ENCODE assay signal across 1 cellular context in the genomic region with DNA sequence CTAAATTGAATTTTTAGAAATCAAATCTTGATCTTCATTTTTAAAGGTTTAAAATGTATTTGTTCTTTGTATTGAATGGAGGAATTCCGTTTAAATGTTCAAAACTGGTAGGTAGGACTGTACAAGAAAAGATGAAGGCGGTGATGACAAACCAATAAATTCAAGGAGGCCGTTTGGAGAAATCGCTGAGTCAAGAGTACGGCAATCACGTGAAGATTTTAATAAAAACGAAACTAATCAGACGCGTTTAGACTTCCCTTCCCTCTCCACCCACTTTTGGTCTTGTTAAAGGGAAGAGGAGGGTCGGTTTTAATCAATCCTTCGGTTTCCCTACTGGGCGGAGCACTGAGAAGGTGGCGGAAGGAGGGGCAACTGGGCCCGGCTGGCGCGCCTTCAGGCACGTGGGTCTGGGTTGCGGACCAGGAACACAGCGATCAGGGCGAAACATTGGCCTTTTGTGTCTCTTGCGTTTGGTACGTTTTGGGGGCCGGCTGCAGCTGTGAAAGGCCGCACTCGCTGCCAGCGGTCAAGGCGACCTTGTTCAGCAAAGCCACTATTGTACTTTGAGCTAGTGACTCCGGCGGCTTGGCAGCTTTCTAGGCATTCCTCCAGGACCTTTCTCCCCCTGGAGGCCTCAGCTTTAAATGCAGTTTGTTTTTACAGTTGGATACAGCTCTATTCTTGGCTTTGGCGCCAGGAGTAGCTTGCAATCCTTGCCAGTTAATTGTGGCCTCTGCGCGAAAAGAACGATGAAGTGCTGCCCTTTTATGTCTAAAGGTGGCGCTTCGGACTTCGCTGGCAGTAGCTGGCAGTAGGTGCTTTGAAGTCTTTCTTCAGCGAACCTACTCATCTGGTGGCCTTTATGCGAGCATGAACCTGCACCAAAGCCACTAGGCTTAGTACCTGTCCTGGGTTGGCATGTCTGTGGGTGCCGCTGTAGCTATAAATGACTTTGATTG.
A peak's percentile ranks its signal among the peaks of the same experiment; 100 is the strongest.
TF ChIP-seq lines count a peak whose summit lies in the region.

No MANE protein-coding gene starts in this region.

TF ChIP-seq in HepG2, 621 proteins besides CTCF, POLR2A, EP300 and RAD21 (continues in another document):
- peak; percentile 80 for TF ChIP-seq RARA (CRISPR knock-in tag; IDR thresholded peaks at IDR 0.05)
- peak; percentile 61; the same call in 1 of the 2 replicates for TF ChIP-seq ZBTB7B (CRISPR knock-in tag; IDR thresholded peaks at IDR 0.05)
- TF ChIP-seq ZNF354B (CRISPR knock-in tag; IDR thresholded peaks at IDR 0.05), result no peak
- peak; percentile 58 for TF ChIP-seq ISL2 (CRISPR knock-in tag; IDR thresholded peaks at IDR 0.05)
- TF ChIP-seq SALL2 (CRISPR knock-in tag; IDR thresholded peaks at IDR 0.05), result 0 out of 2 replicates have a peak, but pooled peaks have one; percentile 36
- TF ChIP-seq ZNF598 (CRISPR knock-in tag; IDR thresholded peaks at IDR 0.05; ENCODE audit: borderline replicate concordance), result no peak
- 0 out of 2 replicates have a peak, but pooled peaks have one; percentile 38 for TF ChIP-seq ZNF431 (CRISPR knock-in tag; IDR thresholded peaks at IDR 0.05; ENCODE audit: borderline replicate concordance, low read depth)
- TF ChIP-seq, protein P1, sequence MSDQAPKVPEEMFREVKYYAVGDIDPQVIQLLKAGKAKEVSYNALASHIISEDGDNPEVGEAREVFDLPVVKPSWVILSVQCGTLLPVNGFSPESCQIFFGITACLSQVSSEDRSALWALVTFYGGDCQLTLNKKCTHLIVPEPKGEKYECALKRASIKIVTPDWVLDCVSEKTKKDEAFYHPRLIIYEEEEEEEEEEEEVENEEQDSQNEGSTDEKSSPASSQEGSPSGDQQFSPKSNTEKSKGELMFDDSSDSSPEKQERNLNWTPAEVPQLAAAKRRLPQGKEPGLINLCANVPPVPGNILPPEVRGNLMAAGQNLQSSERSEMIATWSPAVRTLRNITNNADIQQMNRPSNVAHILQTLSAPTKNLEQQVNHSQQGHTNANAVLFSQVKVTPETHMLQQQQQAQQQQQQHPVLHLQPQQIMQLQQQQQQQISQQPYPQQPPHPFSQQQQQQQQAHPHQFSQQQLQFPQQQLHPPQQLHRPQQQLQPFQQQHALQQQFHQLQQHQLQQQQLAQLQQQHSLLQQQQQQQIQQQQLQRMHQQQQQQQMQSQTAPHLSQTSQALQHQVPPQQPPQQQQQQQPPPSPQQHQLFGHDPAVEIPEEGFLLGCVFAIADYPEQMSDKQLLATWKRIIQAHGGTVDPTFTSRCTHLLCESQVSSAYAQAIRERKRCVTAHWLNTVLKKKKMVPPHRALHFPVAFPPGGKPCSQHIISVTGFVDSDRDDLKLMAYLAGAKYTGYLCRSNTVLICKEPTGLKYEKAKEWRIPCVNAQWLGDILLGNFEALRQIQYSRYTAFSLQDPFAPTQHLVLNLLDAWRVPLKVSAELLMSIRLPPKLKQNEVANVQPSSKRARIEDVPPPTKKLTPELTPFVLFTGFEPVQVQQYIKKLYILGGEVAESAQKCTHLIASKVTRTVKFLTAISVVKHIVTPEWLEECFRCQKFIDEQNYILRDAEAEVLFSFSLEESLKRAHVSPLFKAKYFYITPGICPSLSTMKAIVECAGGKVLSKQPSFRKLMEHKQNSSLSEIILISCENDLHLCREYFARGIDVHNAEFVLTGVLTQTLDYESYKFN (CRISPR knock-in tag; conservative IDR thresholded peaks at IDR 0.05), result peak; percentile 67
- TF ChIP-seq SAFB2 (CRISPR knock-in tag; IDR thresholded peaks at IDR 0.05; ENCODE audit: borderline replicate concordance, low read depth), result peak; percentile 37; the same call in 1 of the 2 replicates
- TF ChIP-seq, protein P2, sequence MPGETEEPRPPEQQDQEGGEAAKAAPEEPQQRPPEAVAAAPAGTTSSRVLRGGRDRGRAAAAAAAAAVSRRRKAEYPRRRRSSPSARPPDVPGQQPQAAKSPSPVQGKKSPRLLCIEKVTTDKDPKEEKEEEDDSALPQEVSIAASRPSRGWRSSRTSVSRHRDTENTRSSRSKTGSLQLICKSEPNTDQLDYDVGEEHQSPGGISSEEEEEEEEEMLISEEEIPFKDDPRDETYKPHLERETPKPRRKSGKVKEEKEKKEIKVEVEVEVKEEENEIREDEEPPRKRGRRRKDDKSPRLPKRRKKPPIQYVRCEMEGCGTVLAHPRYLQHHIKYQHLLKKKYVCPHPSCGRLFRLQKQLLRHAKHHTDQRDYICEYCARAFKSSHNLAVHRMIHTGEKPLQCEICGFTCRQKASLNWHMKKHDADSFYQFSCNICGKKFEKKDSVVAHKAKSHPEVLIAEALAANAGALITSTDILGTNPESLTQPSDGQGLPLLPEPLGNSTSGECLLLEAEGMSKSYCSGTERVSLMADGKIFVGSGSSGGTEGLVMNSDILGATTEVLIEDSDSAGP (CRISPR knock-in tag; IDR thresholded peaks at IDR 0.05; ENCODE audit: borderline replicate concordance), result peak; percentile 48; the same call in 1 of the 2 replicates
- TF ChIP-seq REPIN1 (CRISPR knock-in tag; IDR thresholded peaks at IDR 0.05; ENCODE audit: borderline replicate concordance, low read depth), result peak; percentile 73; the same call in 1 of the 2 replicates
- TF ChIP-seq MED1 (CRISPR knock-in tag; IDR thresholded peaks at IDR 0.05), result peak; percentile 64
- TF ChIP-seq, protein P3, sequence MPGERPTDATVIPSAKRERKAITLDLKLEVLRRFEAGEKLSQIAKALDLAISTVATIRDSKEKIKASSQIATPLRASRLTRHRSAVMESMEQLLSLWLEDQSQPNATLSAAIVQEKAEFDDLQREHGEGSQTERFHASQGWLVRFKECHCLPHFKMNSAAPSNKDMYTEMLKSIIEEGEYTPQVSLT (CRISPR knock-in tag; IDR thresholded peaks at IDR 0.05; ENCODE audit: borderline replicate concordance, low read depth), result no peak
- no peak for TF ChIP-seq FIP1L1 (IDR thresholded peaks at IDR 0.05; ENCODE audit: borderline replicate concordance, insufficient read depth, low read depth, low read length)
- no peak for TF ChIP-seq NFIB (CRISPR knock-in tag; IDR thresholded peaks at IDR 0.05; ENCODE audit: borderline replicate concordance)
- TF ChIP-seq GPN1 (CRISPR knock-in tag; IDR thresholded peaks at IDR 0.05; ENCODE audit: borderline replicate concordance), result no peak
- TF ChIP-seq TBX2 (CRISPR knock-in tag; IDR thresholded peaks at IDR 0.05; ENCODE audit: borderline replicate concordance), result peak; percentile 90; the same call in 1 of the 2 replicates
- TF ChIP-seq HOXA7 (CRISPR knock-in tag; IDR thresholded peaks at IDR 0.05), result no peak
- TF ChIP-seq TEAD2 (CRISPR knock-in tag; IDR thresholded peaks at IDR 0.05), result no peak
- TF ChIP-seq, protein P4, sequence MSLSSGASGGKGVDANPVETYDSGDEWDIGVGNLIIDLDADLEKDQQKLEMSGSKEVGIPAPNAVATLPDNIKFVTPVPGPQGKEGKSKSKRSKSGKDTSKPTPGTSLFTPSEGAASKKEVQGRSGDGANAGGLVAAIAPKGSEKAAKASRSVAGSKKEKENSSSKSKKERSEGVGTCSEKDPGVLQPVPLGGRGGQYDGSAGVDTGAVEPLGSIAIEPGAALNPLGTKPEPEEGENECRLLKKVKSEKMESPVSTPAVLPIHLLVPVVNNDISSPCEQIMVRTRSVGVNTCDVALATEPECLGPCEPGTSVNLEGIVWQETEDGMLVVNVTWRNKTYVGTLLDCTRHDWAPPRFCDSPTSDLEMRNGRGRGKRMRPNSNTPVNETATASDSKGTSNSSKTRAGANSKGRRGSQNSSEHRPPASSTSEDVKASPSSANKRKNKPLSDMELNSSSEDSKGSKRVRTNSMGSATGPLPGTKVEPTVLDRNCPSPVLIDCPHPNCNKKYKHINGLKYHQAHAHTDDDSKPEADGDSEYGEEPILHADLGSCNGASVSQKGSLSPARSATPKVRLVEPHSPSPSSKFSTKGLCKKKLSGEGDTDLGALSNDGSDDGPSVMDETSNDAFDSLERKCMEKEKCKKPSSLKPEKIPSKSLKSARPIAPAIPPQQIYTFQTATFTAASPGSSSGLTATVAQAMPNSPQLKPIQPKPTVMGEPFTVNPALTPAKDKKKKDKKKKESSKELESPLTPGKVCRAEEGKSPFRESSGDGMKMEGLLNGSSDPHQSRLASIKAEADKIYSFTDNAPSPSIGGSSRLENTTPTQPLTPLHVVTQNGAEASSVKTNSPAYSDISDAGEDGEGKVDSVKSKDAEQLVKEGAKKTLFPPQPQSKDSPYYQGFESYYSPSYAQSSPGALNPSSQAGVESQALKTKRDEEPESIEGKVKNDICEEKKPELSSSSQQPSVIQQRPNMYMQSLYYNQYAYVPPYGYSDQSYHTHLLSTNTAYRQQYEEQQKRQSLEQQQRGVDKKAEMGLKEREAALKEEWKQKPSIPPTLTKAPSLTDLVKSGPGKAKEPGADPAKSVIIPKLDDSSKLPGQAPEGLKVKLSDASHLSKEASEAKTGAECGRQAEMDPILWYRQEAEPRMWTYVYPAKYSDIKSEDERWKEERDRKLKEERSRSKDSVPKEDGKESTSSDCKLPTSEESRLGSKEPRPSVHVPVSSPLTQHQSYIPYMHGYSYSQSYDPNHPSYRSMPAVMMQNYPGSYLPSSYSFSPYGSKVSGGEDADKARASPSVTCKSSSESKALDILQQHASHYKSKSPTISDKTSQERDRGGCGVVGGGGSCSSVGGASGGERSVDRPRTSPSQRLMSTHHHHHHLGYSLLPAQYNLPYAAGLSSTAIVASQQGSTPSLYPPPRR (CRISPR knock-in tag; IDR thresholded peaks at IDR 0.05; ENCODE audit: borderline replicate concordance), result no peak; the same call in 1 of the 2 replicates
- no peak for TF ChIP-seq ZNF44 (CRISPR knock-in tag; IDR thresholded peaks at IDR 0.05)
- TF ChIP-seq HDAC1 (CRISPR knock-in tag; IDR thresholded peaks at IDR 0.05), result peak; percentile 65
- 0 out of 2 replicates have a peak, but pooled peaks have one; percentile 48 for TF ChIP-seq GZF1 (CRISPR knock-in tag; IDR thresholded peaks at IDR 0.05)
- TF ChIP-seq SCMH1 (CRISPR knock-in tag; IDR thresholded peaks at IDR 0.05; ENCODE audit: borderline replicate concordance), result no peak
- TF ChIP-seq SALL1 (CRISPR knock-in tag; IDR thresholded peaks at IDR 0.05), result peak; percentile 79
- TF ChIP-seq ZNF143 (CRISPR knock-in tag; IDR thresholded peaks at IDR 0.05), result no peak
- peak; percentile 58 for TF ChIP-seq RBFOX2 (IDR thresholded peaks at IDR 0.05; ENCODE audit: low read depth, low read length)
- TF ChIP-seq TARDBP (CRISPR knock-in tag; IDR thresholded peaks at IDR 0.05), result peak; percentile 56; the same call in 1 of the 2 replicates
- TF ChIP-seq ZNF121 (CRISPR knock-in tag; IDR thresholded peaks at IDR 0.05), result 0 out of 2 replicates have a peak, but pooled peaks have one; percentile 42
- TF ChIP-seq, protein P5, sequence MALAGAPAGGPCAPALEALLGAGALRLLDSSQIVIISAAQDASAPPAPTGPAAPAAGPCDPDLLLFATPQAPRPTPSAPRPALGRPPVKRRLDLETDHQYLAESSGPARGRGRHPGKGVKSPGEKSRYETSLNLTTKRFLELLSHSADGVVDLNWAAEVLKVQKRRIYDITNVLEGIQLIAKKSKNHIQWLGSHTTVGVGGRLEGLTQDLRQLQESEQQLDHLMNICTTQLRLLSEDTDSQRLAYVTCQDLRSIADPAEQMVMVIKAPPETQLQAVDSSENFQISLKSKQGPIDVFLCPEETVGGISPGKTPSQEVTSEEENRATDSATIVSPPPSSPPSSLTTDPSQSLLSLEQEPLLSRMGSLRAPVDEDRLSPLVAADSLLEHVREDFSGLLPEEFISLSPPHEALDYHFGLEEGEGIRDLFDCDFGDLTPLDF (CRISPR knock-in tag; IDR thresholded peaks at IDR 0.05), result 0 out of 2 replicates have a peak, but pooled peaks have one; percentile 16
- peak; percentile 70 for TF ChIP-seq ELF3 (CRISPR knock-in tag; IDR thresholded peaks at IDR 0.05)
- 0 out of 4 replicates have a peak, but pooled peaks of 1 of the 2 experiments have one; percentile 17 for TF ChIP-seq KLF16 (CRISPR knock-in tag; IDR thresholded peaks at IDR 0.05)
- TF ChIP-seq, protein P6, sequence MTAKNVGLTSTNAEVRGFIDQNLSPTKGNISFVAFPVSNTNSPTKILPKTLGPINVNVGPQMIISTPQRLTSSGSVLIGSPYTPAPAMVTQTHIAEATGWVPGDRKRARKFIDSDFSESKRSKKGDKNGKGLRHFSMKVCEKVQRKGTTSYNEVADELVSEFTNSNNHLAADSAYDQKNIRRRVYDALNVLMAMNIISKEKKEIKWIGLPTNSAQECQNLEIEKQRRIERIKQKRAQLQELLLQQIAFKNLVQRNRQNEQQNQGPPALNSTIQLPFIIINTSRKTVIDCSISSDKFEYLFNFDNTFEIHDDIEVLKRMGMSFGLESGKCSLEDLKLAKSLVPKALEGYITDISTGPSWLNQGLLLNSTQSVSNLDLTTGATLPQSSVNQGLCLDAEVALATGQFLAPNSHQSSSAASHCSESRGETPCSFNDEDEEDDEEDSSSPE (CRISPR knock-in tag; IDR thresholded peaks at IDR 0.05), result peak; percentile 48; the same call in 1 of the 2 replicates
- TF ChIP-seq, protein P7, sequence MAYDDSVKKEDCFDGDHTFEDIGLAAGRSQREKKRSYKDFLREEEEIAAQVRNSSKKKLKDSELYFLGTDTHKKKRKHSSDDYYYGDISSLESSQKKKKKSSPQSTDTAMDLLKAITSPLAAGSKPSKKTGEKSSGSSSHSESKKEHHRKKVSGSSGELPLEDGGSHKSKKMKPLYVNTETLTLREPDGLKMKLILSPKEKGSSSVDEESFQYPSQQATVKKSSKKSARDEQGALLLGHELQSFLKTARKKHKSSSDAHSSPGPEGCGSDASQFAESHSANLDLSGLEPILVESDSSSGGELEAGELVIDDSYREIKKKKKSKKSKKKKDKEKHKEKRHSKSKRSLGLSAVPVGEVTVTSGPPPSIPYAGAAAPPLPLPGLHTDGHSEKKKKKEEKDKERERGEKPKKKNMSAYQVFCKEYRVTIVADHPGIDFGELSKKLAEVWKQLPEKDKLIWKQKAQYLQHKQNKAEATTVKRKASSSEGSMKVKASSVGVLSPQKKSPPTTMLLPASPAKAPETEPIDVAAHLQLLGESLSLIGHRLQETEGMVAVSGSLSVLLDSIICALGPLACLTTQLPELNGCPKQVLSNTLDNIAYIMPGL (CRISPR knock-in tag; IDR thresholded peaks at IDR 0.05; ENCODE audit: borderline replicate concordance in 1 of 2, low read depth in 1 of 2), result peak in 1 of 2 experiments; percentile 64; a peak in 2 of 4 replicates
- 0 out of 2 replicates have a peak, but pooled peaks have one; percentile 32 for TF ChIP-seq NRL (CRISPR knock-in tag; IDR thresholded peaks at IDR 0.05; ENCODE audit: borderline replicate concordance)
- TF ChIP-seq NFE2L1 (CRISPR knock-in tag; IDR thresholded peaks at IDR 0.05; ENCODE audit: borderline replicate concordance), result no peak
- TF ChIP-seq HMG20A (CRISPR knock-in tag; IDR thresholded peaks at IDR 0.05; ENCODE audit: borderline replicate concordance), result peak; percentile 44; the same call in 1 of the 2 replicates
- TF ChIP-seq XRCC5 (optimal IDR thresholded peaks at IDR 0.05; ENCODE audit: low read length), result peak; percentile 60
- 0 out of 2 replicates have a peak, but pooled peaks have one; percentile 39 for TF ChIP-seq IRF2 (CRISPR knock-in tag; IDR thresholded peaks at IDR 0.05)
- TF ChIP-seq SKI (IDR thresholded peaks at IDR 0.05; ENCODE audit: partially characterized antibody), result peak; percentile 60
- peak; percentile 52; the same call in 1 of the 2 replicates for TF ChIP-seq ZNF350 (CRISPR knock-in tag; IDR thresholded peaks at IDR 0.05; ENCODE audit: borderline replicate concordance, low read depth)
- peak; percentile 60; the same call in 1 of the 2 replicates for TF ChIP-seq KDM5B (CRISPR knock-in tag; IDR thresholded peaks at IDR 0.05; ENCODE audit: borderline replicate concordance)
- TF ChIP-seq TRIM24 (CRISPR knock-in tag; IDR thresholded peaks at IDR 0.05), result no peak
- no peak for TF ChIP-seq ZNF629 (CRISPR knock-in tag; conservative IDR thresholded peaks at IDR 0.05)
- TF ChIP-seq ZNF607 (CRISPR knock-in tag; IDR thresholded peaks at IDR 0.05; ENCODE audit: borderline replicate concordance), result peak; percentile 36; the same call in 1 of the 2 replicates
